In the genomic region with DNA sequence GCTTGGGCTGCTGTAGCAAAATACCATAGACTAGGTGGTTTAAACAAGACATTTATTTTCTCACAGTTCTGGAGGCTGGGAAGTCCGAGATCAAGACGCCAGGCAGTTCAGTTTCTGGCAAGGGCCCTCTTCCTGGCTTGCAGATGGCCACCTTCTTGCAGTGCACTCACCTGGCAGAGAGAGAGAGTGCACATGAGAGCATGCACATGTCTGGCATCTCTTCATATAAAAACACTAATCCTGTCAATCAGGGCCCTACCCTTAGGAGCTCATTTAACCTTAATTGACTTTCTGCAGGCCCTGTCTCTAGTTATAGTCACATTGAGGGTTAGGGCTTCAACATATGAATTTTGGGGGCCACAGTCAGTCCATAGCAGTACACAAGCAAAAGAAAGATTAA, we compare ENCODE assay signal across 20 cellular contexts.
"Had no signal": no experiment of that assay in that cellular context is flagged by ENCODE, and none has a peak within 500 bp of the region (broad histone marks: within the 10 kb centered on the region; RNA-seq: fewer than 3 reads in every experiment).

No MANE protein-coding gene starts in this region.

- H3K4me3 ChIP-seq: K562, SJSA1, SK-N-MC had no signal

- DNase-seq: Kasumi-1, MM.1S, NCI-H1092 treated with DMSO at 0.1 percent for 48 hours, NCI-H1436, NCI-H187, NCI-H2029, NCI-H2081 treated with DMSO at 0.1 percent for 48 hours, NCI-H345, NCI-H446 treated with DMSO at 0.1 percent for 48 hours, NCI-H510A treated with DMSO at 0.1 percent for 48 hours, NCI-H526, NCI-H748 treated with DMSO at 0.1 percent for 48 hours, Right ventricle myocardium superior, RPMI8226, SIG-M5 had no signal

- H3K9me3 ChIP-seq: SJSA1 had no signal

- H3K36me3 ChIP-seq: SJSA1 had no signal

- H3K27me3 ChIP-seq: SJSA1 had no signal

- H3K27ac ChIP-seq: HL-60, KMS-11, SJSA1, SK-N-MC had no signal
